Comparison of ENCODE assay signal across 1 cellular context in genomic region chr7:49099587-49100326, GRCh38.
TF ChIP-seq lines count a peak whose summit lies in the region.

No MANE protein-coding gene starts in this region.

TF ChIP-seq in SK-N-SH treated with all-trans-retinoic acid at 6 μM for 48 hours, 23 proteins besides CTCF, POLR2A, EP300 and RAD21 (continued from another document):
- TF ChIP-seq SNAI2 (CRISPR knock-in tag; IDR thresholded peaks at IDR 0.05) (no peak), PATZ1 (CRISPR knock-in tag; IDR thresholded peaks at IDR 0.05; ENCODE audit: borderline replicate concordance) (no peak), ESRRG (CRISPR knock-in tag; IDR thresholded peaks at IDR 0.05) (no peak), TOX (CRISPR knock-in tag; IDR thresholded peaks at IDR 0.05; ENCODE audit: borderline replicate concordance) (no peak), ARNTL (CRISPR knock-in tag; IDR thresholded peaks at IDR 0.05; ENCODE audit: borderline replicate concordance, low read depth) (no peak), PPARA (CRISPR knock-in tag; IDR thresholded peaks at IDR 0.05; ENCODE audit: borderline replicate concordance) (no peak), ZNF70 (CRISPR knock-in tag; IDR thresholded peaks at IDR 0.05) (no peak), CSDC2 (CRISPR knock-in tag; IDR thresholded peaks at IDR 0.05) (no peak)
TF ChIP-seq in SK-N-SH treated with all-trans-retinoic acid at 6 μM for 48 hours: peak in this region for 0.
